ENCODE assay signal across 18 cellular contexts in genomic region chr4:7744131-7744804, GRCh38.
DNase-seq lines count a peak whose midpoint lies in the region; ATAC-seq lines count a peak whose summit lies in the region.
"Had no signal": no experiment of that assay in that cellular context is flagged by ENCODE, and none has a peak within 500 bp of the region (broad histone marks: within the 10 kb centered on the region; RNA-seq: fewer than 3 reads in every experiment).

No MANE protein-coding gene starts in this region.

- intact Hi-C loops in sciatic nerve (cut with DNase I) = loop anchor here (5.0 kb wide), 1 partner anchor 1447 kb away; no protein-coding TSS in a partner anchor

- ATAC-seq in GM18858 (IDR thresholded peaks at IDR 0.05; ENCODE audit: unreplicated experiment) (peak; percentile 53), left lobe of liver (peak; percentile 47), sciatic nerve (peak; percentile 55)
- ATAC-seq in activated naive CD8-positive, alpha-beta T cell treated with anti-CD3 and anti-CD28 coated beads, Interleukin-2, amount 50 U/mL, for 24 hours = no peak
- ATAC-seq: activated CD4-positive, CD25-positive, alpha-beta regulatory T cell treated with anti-CD3 and anti-CD28 coated beads, Interleukin-2, amount 50 U/mL, for 24 hours; HCT116 had no signal

- POLR2A ChIA-PET in activated CD4-positive, alpha-beta memory T cell treated with anti-CD3 and anti-CD28 coated beads, Interleukin-2, amount 10 ng/mL, durations not matched to agents 7 days and 5 days (lab: Charles Lee) = no interaction called here

- DNase-seq in NOMO-1 treated with DMSO at 0.1 percent for 48 hours (lab: John Stamatoyannopoulos, UW; ENCODE audit: unreplicated experiment) (peak; percentile 71), left lobe of liver (ENCODE audit: low spot score) (no peak), sciatic nerve (ENCODE audit: low spot score) (no peak), HuH-7.5 (ENCODE audit: low spot score) (no peak)
- no peak for DNase-seq in activated naive CD8-positive, alpha-beta T cell treated with anti-CD3 and anti-CD28 coated beads, Interleukin-2, amount 50 U/mL, for 24 hours
- no peak for DNase-seq in activated CD4-positive, alpha-beta memory T cell treated with anti-CD3 and anti-CD28 coated beads, Interleukin-2, amount 10 ng/mL, durations not matched to agents 7 days and 5 days
- DNase-seq: activated gamma-delta T cell treated with Interleukin-2 at 50 U/mL for 16 hours; colonic mucosa; DMS153; foreskin melanocyte; SHP77 treated with DMSO at 0.1 percent for 48 hours; stimulated activated CD4-positive, alpha-beta T cell treated with anti-CD3 and anti-CD28 coated beads, Interleukin-4, amount 100 ng/mL, for 1 hour; testis had no signal

- H3K27ac Mint-ChIP-seq in activated naive CD8-positive, alpha-beta T cell treated with anti-CD3 and anti-CD28 coated beads, Interleukin-2, amount 50 U/mL, for 24 hours = no peak overlapping the region
- H3K27ac Mint-ChIP-seq in activated CD4-positive, alpha-beta memory T cell treated with anti-CD3 and anti-CD28 coated beads, Interleukin-2, amount 10 ng/mL, durations not matched to agents 7 days and 5 days = no peak overlapping the region
- H3K27ac Mint-ChIP-seq: B cell, memory B cell had no signal

- no peak overlapping the region for H3K4me3 Mint-ChIP-seq in activated naive CD8-positive, alpha-beta T cell treated with anti-CD3 and anti-CD28 coated beads, Interleukin-2, amount 50 U/mL, for 24 hours
- H3K4me3 Mint-ChIP-seq in activated CD4-positive, alpha-beta memory T cell treated with anti-CD3 and anti-CD28 coated beads, Interleukin-2, amount 10 ng/mL, durations not matched to agents 7 days and 5 days = no peak overlapping the region
- H3K4me3 Mint-ChIP-seq: B cell, memory B cell had no signal

- H3K9me3 Mint-ChIP-seq in activated naive CD8-positive, alpha-beta T cell treated with anti-CD3 and anti-CD28 coated beads, Interleukin-2, amount 50 U/mL, for 24 hours = no peaks in the 10 kb centered on the region
- no peaks in the 10 kb centered on the region for H3K9me3 Mint-ChIP-seq in activated CD4-positive, alpha-beta memory T cell treated with anti-CD3 and anti-CD28 coated beads, Interleukin-2, amount 10 ng/mL, durations not matched to agents 7 days and 5 days
- H3K9me3 Mint-ChIP-seq: memory B cell had no signal

- H3K36me3 Mint-ChIP-seq in activated naive CD8-positive, alpha-beta T cell treated with anti-CD3 and anti-CD28 coated beads, Interleukin-2, amount 50 U/mL, for 24 hours (ENCODE audit: low read depth) = no peaks in the 10 kb centered on the region
- H3K36me3 Mint-ChIP-seq in activated CD4-positive, alpha-beta memory T cell treated with anti-CD3 and anti-CD28 coated beads, Interleukin-2, amount 10 ng/mL, durations not matched to agents 7 days and 5 days (ENCODE audit: low read depth) = no peaks in the 10 kb centered on the region
- H3K36me3 Mint-ChIP-seq: memory B cell had no signal

- no peaks in the 10 kb centered on the region for H3K27me3 Mint-ChIP-seq in activated naive CD8-positive, alpha-beta T cell treated with anti-CD3 and anti-CD28 coated beads, Interleukin-2, amount 50 U/mL, for 24 hours
- H3K27me3 Mint-ChIP-seq in activated CD4-positive, alpha-beta memory T cell treated with anti-CD3 and anti-CD28 coated beads, Interleukin-2, amount 10 ng/mL, durations not matched to agents 7 days and 5 days = no peaks in the 10 kb centered on the region

- CTCF ChIA-PET in activated CD4-positive, alpha-beta memory T cell treated with anti-CD3 and anti-CD28 coated beads, Interleukin-2, amount 10 ng/mL, durations not matched to agents 7 days and 5 days (lab: Charles Lee) = no interaction called here

- peaks cover 2% of the 10 kb centered on the region for H3K4me1 Mint-ChIP-seq in activated naive CD8-positive, alpha-beta T cell treated with anti-CD3 and anti-CD28 coated beads, Interleukin-2, amount 50 U/mL, for 24 hours
- peaks cover 4% of the 10 kb centered on the region for H3K4me1 Mint-ChIP-seq in activated CD4-positive, alpha-beta memory T cell treated with anti-CD3 and anti-CD28 coated beads, Interleukin-2, amount 10 ng/mL, durations not matched to agents 7 days and 5 days
- H3K4me1 Mint-ChIP-seq: B cell, memory B cell had no signal
